8 cellular contexts compared by ENCODE assay signal in the genomic region with DNA sequence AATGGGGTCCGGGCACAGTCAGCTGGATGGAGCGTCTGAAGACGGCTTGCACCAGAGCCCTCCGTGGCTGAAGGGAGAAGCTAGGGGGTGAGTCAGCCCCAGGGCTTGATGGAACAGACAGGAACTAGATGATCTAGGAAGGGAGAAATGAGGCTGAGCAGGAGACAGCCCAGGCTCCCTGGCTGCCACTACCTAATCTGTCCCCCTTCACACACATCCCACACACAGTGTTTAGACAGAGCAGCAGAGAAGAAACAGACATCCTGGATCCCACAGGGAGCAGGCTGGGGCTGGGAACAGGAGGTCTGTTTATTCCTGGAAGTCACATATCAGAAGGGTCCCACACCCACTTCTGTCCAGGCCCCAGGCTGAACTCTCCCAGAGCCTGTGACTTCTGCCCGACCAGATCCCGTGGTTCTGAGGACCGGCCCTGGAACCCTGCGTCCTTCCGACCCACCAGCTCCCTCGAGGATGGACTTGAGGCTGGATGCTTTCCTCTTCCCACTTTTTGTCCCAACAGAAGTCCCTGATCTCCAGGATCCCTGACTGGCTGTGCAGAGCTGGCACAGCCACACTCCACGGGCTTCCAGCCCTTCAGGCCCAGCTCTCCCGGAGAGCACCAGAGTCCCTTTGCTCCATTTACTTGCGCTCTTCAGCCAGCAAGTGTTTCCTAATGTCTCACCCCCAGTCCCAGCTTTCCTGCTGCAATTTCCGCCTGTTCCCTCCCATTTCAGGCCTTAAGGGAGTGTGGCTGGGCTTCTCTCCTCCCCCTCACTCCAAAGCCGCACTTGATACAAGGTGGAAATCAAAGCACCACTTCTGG. TPM values are rescaled to one million over a fixed set of nuclear protein-coding genes. Genes with fewer than 3 reads are reported as not detected.
A peak's percentile ranks its signal among the peaks of the same experiment; 100 is the strongest.
DNase-seq lines count a peak whose midpoint lies in the region; ATAC-seq and TF ChIP-seq lines count a peak whose summit lies in the region.

No MANE protein-coding gene starts in this region.

- H3K27me3 Mint-ChIP-seq in CD8-positive, alpha-beta memory T cell = no peaks in the 10 kb centered on the region

- POLR2A ChIA-PET in CD8-positive, alpha-beta memory T cell (lab: Charles Lee) = no interaction called here

- peaks cover 15 to 33% (median 20%) of the 10 kb centered on the region in 3 donors for H3K4me1 Mint-ChIP-seq in CD8-positive, alpha-beta memory T cell

- peak overlapping the region; percentile 22 for H2AFZ ChIP-seq in osteoblast (ENCODE audit: low read length)

- DNase-seq in CD8-positive, alpha-beta memory T cell = no peak
- peak; percentile 61 to 73 for DNase-seq in SJSA1 (ENCODE audit: low read depth in 1 of 2, low spot score in 2 of 2)
- peak; percentile 85 for DNase-seq in fibroblast of the aortic adventitia (ENCODE audit: low read depth)
- DNase-seq in osteoblast (ENCODE audit: insufficient read length, low spot score, missing footprints) = peak; percentile 95
- DNase-seq in activated CD8-positive, alpha-beta memory T cell treated with anti-CD3 and anti-CD28 coated beads for 24 hours = no peak
- DNase-seq in NCI-H748 (lab: John Stamatoyannopoulos, UW; ENCODE audit: unreplicated experiment) = no peak
- no peak for DNase-seq in NCI-H524 treated with DMSO at 0.1 percent for 48 hours (lab: John Stamatoyannopoulos, UW)

- H3K9me3 Mint-ChIP-seq in CD8-positive, alpha-beta memory T cell = no peaks in the 10 kb centered on the region

- TF ChIP-seq CTCF in fibroblast of the aortic adventitia (IDR thresholded peaks at IDR 0.05; ENCODE audit: insufficient read depth, low read length) (no peak), osteoblast (IDR thresholded peaks at IDR 0.05; ENCODE audit: extremely low read depth, low read depth, low read length) (no peak)

- peak overlapping the region in 1 of 7 donors; percentile 11 for H3K4me3 Mint-ChIP-seq in CD8-positive, alpha-beta memory T cell

- no peaks in the 10 kb centered on the region for H3K79me2 ChIP-seq in osteoblast (ENCODE audit: insufficient read depth, low read length)

- peaks cover 10% of the 10 kb centered on the region for H3K4me1 ChIP-seq in CD8-positive, alpha-beta memory T cell (ENCODE audit: insufficient read depth, low read length)
- H3K4me1 ChIP-seq in SJSA1 (replicated peaks) (peaks cover 61% of the 10 kb centered on the region), osteoblast (ENCODE audit: insufficient read depth, low read length) (peaks cover 14% of the 10 kb centered on the region)

- peak overlapping the region in 6 of 8 donors; percentile 21 to 68 (median 55) for H3K27ac Mint-ChIP-seq in CD8-positive, alpha-beta memory T cell

- peaks cover 0 to 40% (median 7%) of the 10 kb centered on the region in 3 donors for H3K36me3 Mint-ChIP-seq in CD8-positive, alpha-beta memory T cell

- H3K36me3 ChIP-seq in CD8-positive, alpha-beta memory T cell (ENCODE audit: insufficient read depth, low read length) = peaks cover 11% of the 10 kb centered on the region
- H3K36me3 ChIP-seq in SJSA1 (peaks cover 58% of the 10 kb centered on the region), osteoblast (ENCODE audit: insufficient read depth, low read length) (peaks cover 31% of the 10 kb centered on the region)

- H3K9me3 ChIP-seq in CD8-positive, alpha-beta memory T cell (ENCODE audit: low read length) = no peaks in the 10 kb centered on the region
- no peaks in the 10 kb centered on the region for H3K9me3 ChIP-seq in SJSA1 (replicated peaks)
- no peaks in the 10 kb centered on the region for H3K9me3 ChIP-seq in osteoblast (ENCODE audit: low read depth, low read length)

- H4K20me1 ChIP-seq in osteoblast (ENCODE audit: insufficient read depth, low read length) = peaks cover 5% of the 10 kb centered on the region

- no peak overlapping the region for H3K4me3 ChIP-seq in CD8-positive, alpha-beta memory T cell (ENCODE audit: low read length)
- H3K4me3 ChIP-seq in SJSA1 (no peak overlapping the region), fibroblast of the aortic adventitia (ENCODE audit: low read depth, low read length) (no peak overlapping the region), osteoblast (ENCODE audit: insufficient read depth, low read length) (no peak overlapping the region)

- no peak for ATAC-seq in HG03139 (IDR thresholded peaks at IDR 0.05; ENCODE audit: unreplicated experiment)

- no peaks in the 10 kb centered on the region for H3K27me3 ChIP-seq in CD8-positive, alpha-beta memory T cell (ENCODE audit: insufficient read depth, low read length, poor library complexity, severe bottlenecking)
- H3K27me3 ChIP-seq in SJSA1 (replicated peaks) (no peaks in the 10 kb centered on the region), osteoblast (ENCODE audit: insufficient read depth, low read length) (no peaks in the 10 kb centered on the region)

- CTCF ChIA-PET in CD8-positive, alpha-beta memory T cell (lab: Charles Lee) = interaction anchor here (1.0 to 2.9 kb wide), 7 partner anchors 11 to 97 kb away, joined by 3 to 9 read pairs (median 4); a partner anchor contains a TSS

- H3K27ac ChIP-seq in CD8-positive, alpha-beta memory T cell (ENCODE audit: low read depth, low read length) = no peak overlapping the region
- H3K27ac ChIP-seq in SJSA1 (peak overlapping the region; percentile 4; the same call in 1 of the 2 replicates), osteoblast (ENCODE audit: low read depth, low read length) (peak overlapping the region; percentile 64)

- peak overlapping the region; percentile 10 for H3K4me2 ChIP-seq in osteoblast (ENCODE audit: insufficient read depth, low read length)

RNA-seq across cellular contexts. Expression of a gene that starts 1.5 kb away (rescaled TPM):
- under 1 TPM; 0.51 to 0.72 TPM for total RNA-seq in CD8-positive, alpha-beta memory T cell
- polyA plus RNA-seq in CD8-positive, alpha-beta memory T cell = not detected
- total RNA-seq in SJSA1 (2014; rRNA removed; shearing (Covaris generic)) = 0.89 TPM in 1 of 2 replicates, not detected in the other
- total RNA-seq in fibroblast of the aortic adventitia (ENCODE audit: low replicate concordance) = 0.27 TPM in 1 of 2 replicates, not detected in the other
- 0.36 TPM in 1 of 2 replicates, not detected in the other for total RNA-seq in osteoblast

RNA-seq across cellular contexts. Expression of a gene that starts 10.6 kb away (rescaled TPM):
- 10 to 100 TPM; 94.8 to 95.2 TPM for total RNA-seq in CD8-positive, alpha-beta memory T cell
- 86.1 TPM for polyA plus RNA-seq in CD8-positive, alpha-beta memory T cell
- 184 and 231 TPM in 2 replicates for total RNA-seq in SJSA1 (2014; rRNA removed; shearing (Covaris generic))
- total RNA-seq in fibroblast of the aortic adventitia (ENCODE audit: low replicate concordance) (64.4 and 262 TPM in 2 replicates), osteoblast (85.7 and 97.0 TPM in 2 replicates)

RNA-seq across cellular contexts. Expression of a gene that starts 11.0 kb away (rescaled TPM):
- total RNA-seq in CD8-positive, alpha-beta memory T cell = 10 to 100 TPM; 26.8 to 31.6 TPM
- 111 TPM for polyA plus RNA-seq in CD8-positive, alpha-beta memory T cell
- 57.7 and 63.2 TPM in 2 replicates for total RNA-seq in SJSA1 (2014; rRNA removed; shearing (Covaris generic))
- total RNA-seq in fibroblast of the aortic adventitia (ENCODE audit: low replicate concordance) (17.4 and 27.2 TPM in 2 replicates), osteoblast (23.2 and 24.2 TPM in 2 replicates)

RNA-seq across cellular contexts. Expression of a gene that starts 33.0 kb away (rescaled TPM):
- total RNA-seq in CD8-positive, alpha-beta memory T cell = 10 to 100 TPM; 82.3 to 92.3 TPM
- 149 TPM for polyA plus RNA-seq in CD8-positive, alpha-beta memory T cell
- total RNA-seq in SJSA1 (2014; rRNA removed; shearing (Covaris generic)) = 76.0 and 86.5 TPM in 2 replicates
- total RNA-seq in fibroblast of the aortic adventitia (ENCODE audit: low replicate concordance) = 107 and 185 TPM in 2 replicates
- 155 and 187 TPM in 2 replicates for total RNA-seq in osteoblast

RNA-seq across cellular contexts. Expression of a gene that starts 42.3 kb away (rescaled TPM):
- 100 to 1,000 TPM; 575 to 600 TPM for total RNA-seq in CD8-positive, alpha-beta memory T cell
- 970 TPM for polyA plus RNA-seq in CD8-positive, alpha-beta memory T cell
- 490 and 702 TPM in 2 replicates for total RNA-seq in SJSA1 (2014; rRNA removed; shearing (Covaris generic))
- 121 and 368 TPM in 2 replicates for total RNA-seq in fibroblast of the aortic adventitia (ENCODE audit: low replicate concordance)
- total RNA-seq in osteoblast = 301 and 315 TPM in 2 replicates

Comparison
In these comparisons a context has a peak if more than half of its experiments do, and no peak if none do; other contexts are left out.
1. DNase-seq: peak in SJSA1 (2 of 2), fibroblast of the aortic adventitia (single experiment) and osteoblast (single experiment); none in CD8-positive, alpha-beta memory T cell (0 of 5), activated CD8-positive, alpha-beta memory T cell treated with anti-CD3 and anti-CD28 coated beads for 24 hours (single experiment), NCI-H748 (single experiment) and NCI-H524 treated with DMSO at 0.1 percent for 48 hours (single experiment).